ENCODE assay signal across 16 cellular contexts in the genomic region with DNA sequence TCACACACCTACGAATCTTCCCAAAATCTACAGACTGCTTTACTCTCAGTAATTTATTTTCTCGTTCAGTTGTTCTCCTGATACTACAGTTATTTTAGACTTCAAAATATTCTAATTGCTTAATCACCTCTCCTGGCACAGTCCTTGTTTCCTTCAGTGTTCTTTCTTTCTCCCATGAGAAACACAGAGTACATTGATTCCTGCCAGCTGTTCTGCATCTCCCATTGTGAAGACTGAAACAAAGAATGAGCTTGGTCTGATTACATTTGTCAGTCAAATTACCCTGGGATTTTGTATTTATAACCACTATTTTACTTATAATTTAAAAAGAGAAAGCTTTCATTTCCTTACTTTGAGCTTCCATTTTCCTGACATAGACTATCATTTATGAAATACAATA.
DNase-seq lines count a peak whose midpoint lies in the region; ATAC-seq and TF ChIP-seq lines count a peak whose summit lies in the region.
"Had no signal": no experiment of that assay in that cellular context is flagged by ENCODE, and none has a peak within 500 bp of the region (broad histone marks: within the 10 kb centered on the region; RNA-seq: fewer than 3 reads in every experiment).

No MANE protein-coding gene starts in this region.

- no peaks in the 10 kb centered on the region for H3K27me3 ChIP-seq in GM23248 (replicated peaks; ENCODE audit: insufficient read depth)
- H3K27me3 ChIP-seq in parathyroid adenoma (ENCODE audit: control insufficient read depth, insufficient read depth, low read length), result no peaks in the 10 kb centered on the region
- H3K27me3 ChIP-seq: cardiac muscle cell had no signal

- DNase-seq in GM23248 (peak; percentile 22), OCI-LY7 (ENCODE audit: low spot score) (no peak), fibroblast of the aortic adventitia (ENCODE audit: low read depth) (peak; percentile 79), T-helper 17 cell (no peak), cerebellum (ENCODE audit: low spot score) (no peak), NCI-H446 (lab: John Stamatoyannopoulos, UW) (no peak)
- DNase-seq: activated CD4-positive, CD25-positive, alpha-beta regulatory T cell; activated naive CD4-positive, alpha-beta T cell treated with anti-CD3 and anti-CD28 coated beads for 36 hours; AML-193; DMS53; NCI-H226 had no signal

- no peaks in the 10 kb centered on the region for H3K36me3 Mint-ChIP-seq in T-helper 17 cell (ENCODE audit: low read depth)

- peaks cover 9% of the 10 kb centered on the region for H3K4me1 Mint-ChIP-seq in T-helper 17 cell

- in situ Hi-C loops in GM23248 (cut with MboI), result no loop called here

- 30 to 40% methylated on average over 2 of the region's 2 CpGs for WGBS in GM23248 (ENCODE audit: low coverage in 1 of 2, low lambda C conversion rate in 2 of 2, missing lambda C conversion rate in 2 of 2), 2 experiments

- no peak overlapping the region for H3K27ac ChIP-seq in GM23248
- H3K27ac ChIP-seq in OCI-LY7 (ENCODE audit: low read depth, low read length, poor library complexity, severe bottlenecking), result no peak overlapping the region
- H3K27ac ChIP-seq in parathyroid adenoma, result no peak overlapping the region
- H3K27ac ChIP-seq: cardiac muscle cell, thoracic aorta had no signal

- no peaks in the 10 kb centered on the region for H3K9me2 ChIP-seq in GM23248 (ENCODE audit: insufficient read depth)
- no peaks in the 10 kb centered on the region for H3K9me2 ChIP-seq in OCI-LY7 (ENCODE audit: insufficient read depth, low read length)

- no peak overlapping the region for H3K27ac Mint-ChIP-seq in T-helper 17 cell
- H3K27ac Mint-ChIP-seq: activated naive CD4-positive, alpha-beta T cell treated with anti-CD3 and anti-CD28 coated beads for 36 hours had no signal

- intact Hi-C loops in OCI-LY7 (cut with micrococcal nuclease; ENCODE audit: unreplicated experiment), result loop anchor here (10.0 kb wide), 1 partner anchor 692 kb away; no protein-coding TSS in a partner anchor

- H3K4me3 ChIP-seq in GM23248, result no peak overlapping the region
- no peak overlapping the region for H3K4me3 ChIP-seq in OCI-LY7 (ENCODE audit: low read depth, low read length, poor library complexity, severe bottlenecking)
- H3K4me3 ChIP-seq in fibroblast of the aortic adventitia (ENCODE audit: low read depth, low read length), result no peak overlapping the region
- no peak overlapping the region for H3K4me3 ChIP-seq in parathyroid adenoma (ENCODE audit: low read depth, low read length)
- H3K4me3 ChIP-seq: cardiac muscle cell, lung, thoracic aorta had no signal

- POLR2A ChIA-PET in OCI-LY7 (lab: Charles Lee), result interaction anchor here (0.7 to 2.3 kb wide), 11 partner anchors 9 to 934 kb away, joined by 3 to 11 read pairs (median 4); no protein-coding TSS in a partner anchor

- no peaks in the 10 kb centered on the region for H3K79me2 ChIP-seq in GM23248 (ENCODE audit: insufficient read depth)
- no peaks in the 10 kb centered on the region for H3K79me2 ChIP-seq in OCI-LY7 (ENCODE audit: insufficient read depth, low read depth, low read length)
- H3K79me2 ChIP-seq in parathyroid adenoma, result no peaks in the 10 kb centered on the region

- CTCF ChIA-PET in OCI-LY7 (lab: Charles Lee; ENCODE audit: unreplicated experiment), result interaction anchor here (1.2 kb wide), 1 partner anchor 9 kb away, joined by 4 read pairs; no protein-coding TSS in a partner anchor

- H3K9ac ChIP-seq in GM23248 (no peak overlapping the region), parathyroid adenoma (no peak overlapping the region)

- H3K9me3 ChIP-seq in GM23248 (ENCODE audit: low read depth) (no peaks in the 10 kb centered on the region), OCI-LY7 (ENCODE audit: low read length) (no peaks in the 10 kb centered on the region), parathyroid adenoma (ENCODE audit: control insufficient read depth, low read length) (no peaks in the 10 kb centered on the region), T-helper 17 cell (ENCODE audit: control insufficient read depth, low read length, poor library complexity, severe bottlenecking) (no peaks in the 10 kb centered on the region)
- H3K9me3 ChIP-seq: thoracic aorta had no signal

- H4K20me1 ChIP-seq in GM23248 (ENCODE audit: insufficient read depth) (no peaks in the 10 kb centered on the region), OCI-LY7 (ENCODE audit: insufficient read depth, low read length) (no peaks in the 10 kb centered on the region)

- TSS peak; percentile 26 for BruUV-seq in OCI-LY7 (replicated peaks; lab: Mats Ljungman, UMichigan)

- no peak overlapping the region for H3K4me2 ChIP-seq in GM23248 (ENCODE audit: unreplicated experiment)
- 0 out of 2 replicates have a peak overlapping the region, but pooled peaks have one; percentile 2 for H3K4me2 ChIP-seq in OCI-LY7 (ENCODE audit: low read length)
- no peak overlapping the region for H3K4me2 ChIP-seq in parathyroid adenoma (ENCODE audit: low read length)

- H3K27me3 Mint-ChIP-seq in T-helper 17 cell, result no peaks in the 10 kb centered on the region

- ATAC-seq in HG03378 (IDR thresholded peaks at IDR 0.05; ENCODE audit: unreplicated experiment), result no peak
- no peak for ATAC-seq in T-helper 17 cell

- TF ChIP-seq CTCF in OCI-LY7 (conservative IDR thresholded peaks at IDR 0.05; ENCODE audit: low read length) (no peak), fibroblast of the aortic adventitia (IDR thresholded peaks at IDR 0.05; ENCODE audit: insufficient read depth, low read length) (no peak), parathyroid adenoma (IDR thresholded peaks at IDR 0.05) (no peak)

- H3K36me3 ChIP-seq in GM23248 (ENCODE audit: low read depth) (no peaks in the 10 kb centered on the region), OCI-LY7 (ENCODE audit: insufficient read depth, low read length) (no peaks in the 10 kb centered on the region), parathyroid adenoma (ENCODE audit: control insufficient read depth, insufficient read depth, low read length) (no peaks in the 10 kb centered on the region)
- H3K36me3 ChIP-seq: cardiac muscle cell, thoracic aorta had no signal

- H3K4me1 ChIP-seq in GM23248 (ENCODE audit: insufficient read depth), result no peaks in the 10 kb centered on the region
- peaks cover 11% of the 10 kb centered on the region for H3K4me1 ChIP-seq in OCI-LY7 (ENCODE audit: insufficient read depth, low read length, poor library complexity, severe bottlenecking)
- H3K4me1 ChIP-seq in parathyroid adenoma, result no peaks in the 10 kb centered on the region

- H2AFZ ChIP-seq in GM23248 (peak overlapping the region; percentile 63), OCI-LY7 (ENCODE audit: low read length) (no peak overlapping the region), parathyroid adenoma (peak overlapping the region; percentile 45)

- H3K4me3 Mint-ChIP-seq in T-helper 17 cell, result no peak overlapping the region
- H3K4me3 Mint-ChIP-seq: activated naive CD4-positive, alpha-beta T cell treated with anti-CD3 and anti-CD28 coated beads for 36 hours had no signal

- H3F3A ChIP-seq in GM23248 (ENCODE audit: insufficient read depth), result no peaks in the 10 kb centered on the region

Comparison
In these comparisons a context has a peak if more than half of its experiments do, and no peak if none do; other contexts are left out.
1. DNase-seq: peak in GM23248 (single experiment) and fibroblast of the aortic adventitia (single experiment); none in OCI-LY7 (single experiment), T-helper 17 cell (0 of 3), cerebellum (single experiment) and NCI-H446 (0 of 2).